Comparison of ENCODE assay signal across 19 cellular contexts in the genomic region with DNA sequence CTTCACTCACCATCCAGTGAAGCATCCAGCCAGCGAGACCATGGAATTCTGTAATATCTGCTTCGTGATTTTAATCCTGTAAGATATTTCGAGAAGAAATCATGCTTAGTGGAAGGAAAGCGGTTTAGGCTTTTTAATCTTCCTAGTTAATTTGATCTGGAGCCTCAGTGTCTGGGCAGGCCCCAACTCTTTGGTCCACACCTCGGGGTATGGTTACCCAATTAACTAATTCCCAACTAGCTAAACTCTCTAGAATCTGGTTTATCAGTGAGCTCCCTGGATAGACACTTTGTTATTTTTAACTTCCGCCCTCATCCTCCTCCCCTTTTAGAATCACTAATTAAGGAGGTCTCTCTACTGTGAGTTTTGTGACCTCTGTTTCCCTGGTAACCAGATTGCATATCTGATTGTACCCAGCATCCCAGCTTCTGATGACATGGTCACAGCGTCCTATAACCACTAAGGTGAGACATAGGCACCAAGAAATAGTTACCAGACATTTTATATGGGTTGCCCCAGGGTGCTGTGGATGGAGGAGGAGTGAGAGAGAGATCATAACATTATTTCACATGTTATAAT.
"Had no signal": no experiment of that assay in that cellular context is flagged by ENCODE, and none has a peak within 500 bp of the region (broad histone marks: within the 10 kb centered on the region; RNA-seq: fewer than 3 reads in every experiment).

No MANE protein-coding gene starts in this region.

- H3K4me3 Mint-ChIP-seq: activated naive CD4-positive, alpha-beta T cell treated with anti-CD3 and anti-CD28 coated beads, Interleukin-2, amount 50 U/mL, for 24 hours; nephron progenitor cell; stimulated activated naive CD8-positive, alpha-beta T cell treated with anti-CD3 and anti-CD28 coated beads, Interleukin-15, Interleukin-2, amounts not matched to agents 100 ng/mL and 50 ng/mL, for 24 hours; T-helper 1 cell treated with Interleukin-12 subunit alpha and Interleukin-12 subunit beta and Interleukin-4 antibody, amounts not matched to agents 30 μg/mL and 1 μg/mL, for 36 hours had no signal

- H3K27ac Mint-ChIP-seq: activated naive CD4-positive, alpha-beta T cell treated with anti-CD3 and anti-CD28 coated beads, Interleukin-2, amount 50 U/mL, for 24 hours; nephron progenitor cell; stimulated activated naive CD8-positive, alpha-beta T cell treated with anti-CD3 and anti-CD28 coated beads, Interleukin-15, Interleukin-2, amounts not matched to agents 100 ng/mL and 50 ng/mL, for 24 hours; T-helper 1 cell treated with Interleukin-12 subunit alpha and Interleukin-12 subunit beta and Interleukin-4 antibody, amounts not matched to agents 30 μg/mL and 1 μg/mL, for 36 hours had no signal

- H3K4me1 Mint-ChIP-seq: activated naive CD4-positive, alpha-beta T cell treated with anti-CD3 and anti-CD28 coated beads, Interleukin-2, amount 50 U/mL, for 24 hours had no signal

- H3K4me2 ChIP-seq: hepatocyte had no signal

- H3K36me3 ChIP-seq: ascending aorta, lower lobe of right lung, suprapubic skin, vagina had no signal

- H3K36me3 Mint-ChIP-seq: activated naive CD4-positive, alpha-beta T cell treated with anti-CD3 and anti-CD28 coated beads, Interleukin-2, amount 50 U/mL, for 24 hours had no signal

- H2AFZ ChIP-seq: hepatocyte had no signal

- H3K4me3 ChIP-seq: ascending aorta, hepatocyte, lower lobe of right lung, suprapubic skin, vagina had no signal

- DNase-seq: activated CD4-positive, CD25-positive, alpha-beta regulatory T cell treated with anti-CD3 and anti-CD28 coated beads, Interleukin-2, amount 50 U/mL, for 72 hours; activated CD8-positive, alpha-beta memory T cell treated with anti-CD3 and anti-CD28 coated beads for 24 hours; activated CD8-positive, alpha-beta memory T cell treated with anti-CD3 and anti-CD28 coated beads, Interleukin-2, amount 50 U/mL, for 48 hours; activated gamma-delta T cell; activated T-cell treated with anti-CD3 and anti-CD28 coated beads, Interleukin-2, amount 50 U/mL, for 48 hours; dermis blood vessel endothelial cell; effector memory CD4-positive, alpha-beta T cell; lower lobe of right lung; nephron progenitor cell; nucleus accumbens; retina; trophoblast cell had no signal

- H3K4me1 ChIP-seq: ascending aorta, suprapubic skin had no signal

- H3K9me3 Mint-ChIP-seq: activated naive CD4-positive, alpha-beta T cell treated with anti-CD3 and anti-CD28 coated beads, Interleukin-2, amount 50 U/mL, for 24 hours; stimulated activated naive CD8-positive, alpha-beta T cell treated with anti-CD3 and anti-CD28 coated beads, Interleukin-15, Interleukin-2, amounts not matched to agents 100 ng/mL and 50 ng/mL, for 24 hours; T-helper 1 cell treated with Interleukin-12 subunit alpha and Interleukin-12 subunit beta and Interleukin-4 antibody, amounts not matched to agents 30 μg/mL and 1 μg/mL, for 36 hours had no signal

- H3K9me3 ChIP-seq: ascending aorta, lower lobe of right lung, suprapubic skin, vagina had no signal

- H3K27ac ChIP-seq: ascending aorta, hepatocyte, lower lobe of right lung, suprapubic skin, vagina had no signal

- ATAC-seq: lower lobe of right lung had no signal

- H3K27me3 ChIP-seq: ascending aorta, hepatocyte, suprapubic skin, vagina had no signal
